3 cellular contexts compared by ENCODE assay signal in the genomic region with DNA sequence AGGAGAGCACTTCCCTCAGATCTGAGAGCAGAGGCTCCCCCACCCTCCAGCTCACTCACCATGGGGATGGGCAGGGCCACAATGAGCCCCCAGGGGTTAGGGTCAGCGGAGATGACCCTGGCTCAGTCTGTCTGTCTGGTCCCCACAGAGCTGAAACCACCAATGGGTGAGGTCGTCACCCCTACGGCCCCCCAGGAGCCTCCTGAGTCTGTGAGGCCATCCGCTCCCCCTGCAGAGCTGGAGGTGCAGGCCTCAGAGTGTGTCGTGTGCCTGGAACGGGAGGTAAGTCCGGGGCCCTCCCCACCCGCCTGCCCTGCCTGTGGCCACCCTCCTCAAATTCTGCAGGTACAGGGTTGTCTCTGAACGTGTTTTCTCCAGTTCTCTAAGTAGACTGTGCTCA.
TF ChIP-seq lines count a peak whose summit lies in the region.

No MANE protein-coding gene starts in this region.

TF ChIP-seq in GM23338, 12 proteins besides CTCF, POLR2A, EP300 and RAD21:
- TF ChIP-seq, protein P1, sequence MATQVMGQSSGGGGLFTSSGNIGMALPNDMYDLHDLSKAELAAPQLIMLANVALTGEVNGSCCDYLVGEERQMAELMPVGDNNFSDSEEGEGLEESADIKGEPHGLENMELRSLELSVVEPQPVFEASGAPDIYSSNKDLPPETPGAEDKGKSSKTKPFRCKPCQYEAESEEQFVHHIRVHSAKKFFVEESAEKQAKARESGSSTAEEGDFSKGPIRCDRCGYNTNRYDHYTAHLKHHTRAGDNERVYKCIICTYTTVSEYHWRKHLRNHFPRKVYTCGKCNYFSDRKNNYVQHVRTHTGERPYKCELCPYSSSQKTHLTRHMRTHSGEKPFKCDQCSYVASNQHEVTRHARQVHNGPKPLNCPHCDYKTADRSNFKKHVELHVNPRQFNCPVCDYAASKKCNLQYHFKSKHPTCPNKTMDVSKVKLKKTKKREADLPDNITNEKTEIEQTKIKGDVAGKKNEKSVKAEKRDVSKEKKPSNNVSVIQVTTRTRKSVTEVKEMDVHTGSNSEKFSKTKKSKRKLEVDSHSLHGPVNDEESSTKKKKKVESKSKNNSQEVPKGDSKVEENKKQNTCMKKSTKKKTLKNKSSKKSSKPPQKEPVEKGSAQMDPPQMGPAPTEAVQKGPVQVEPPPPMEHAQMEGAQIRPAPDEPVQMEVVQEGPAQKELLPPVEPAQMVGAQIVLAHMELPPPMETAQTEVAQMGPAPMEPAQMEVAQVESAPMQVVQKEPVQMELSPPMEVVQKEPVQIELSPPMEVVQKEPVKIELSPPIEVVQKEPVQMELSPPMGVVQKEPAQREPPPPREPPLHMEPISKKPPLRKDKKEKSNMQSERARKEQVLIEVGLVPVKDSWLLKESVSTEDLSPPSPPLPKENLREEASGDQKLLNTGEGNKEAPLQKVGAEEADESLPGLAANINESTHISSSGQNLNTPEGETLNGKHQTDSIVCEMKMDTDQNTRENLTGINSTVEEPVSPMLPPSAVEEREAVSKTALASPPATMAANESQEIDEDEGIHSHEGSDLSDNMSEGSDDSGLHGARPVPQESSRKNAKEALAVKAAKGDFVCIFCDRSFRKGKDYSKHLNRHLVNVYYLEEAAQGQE (IDR thresholded peaks at IDR 0.05; ENCODE audit: unreplicated experiment) = no peak
TF ChIP-seq in GM23338: peak in this region for 0.

TF ChIP-seq in IMR-90, 13 proteins besides CTCF, POLR2A, EP300 and RAD21:
- TF ChIP-seq MAFK (IDR thresholded peaks at IDR 0.05; ENCODE audit: low read depth, low read length) = no peak
- TF ChIP-seq BHLHE40 (IDR thresholded peaks at IDR 0.05; ENCODE audit: low read depth, low read length) = no peak
- TF ChIP-seq NFE2L2 (IDR thresholded peaks at IDR 0.05; ENCODE audit: low read depth, low read length) = no peak
- TF ChIP-seq MAZ (IDR thresholded peaks at IDR 0.05; ENCODE audit: borderline replicate concordance, low read depth, low read length) = no peak
- no peak for TF ChIP-seq CEBPB (IDR thresholded peaks at IDR 0.05; ENCODE audit: low read depth, low read length)
- TF ChIP-seq RCOR1 (IDR thresholded peaks at IDR 0.05; ENCODE audit: insufficient replicate concordance, low read length) = no peak
- TF ChIP-seq RFX5 (IDR thresholded peaks at IDR 0.05; ENCODE audit: low read depth, low read length) = no peak
- TF ChIP-seq FOS (IDR thresholded peaks at IDR 0.05; ENCODE audit: low read depth, low read length) = no peak
- TF ChIP-seq, protein P2, sequence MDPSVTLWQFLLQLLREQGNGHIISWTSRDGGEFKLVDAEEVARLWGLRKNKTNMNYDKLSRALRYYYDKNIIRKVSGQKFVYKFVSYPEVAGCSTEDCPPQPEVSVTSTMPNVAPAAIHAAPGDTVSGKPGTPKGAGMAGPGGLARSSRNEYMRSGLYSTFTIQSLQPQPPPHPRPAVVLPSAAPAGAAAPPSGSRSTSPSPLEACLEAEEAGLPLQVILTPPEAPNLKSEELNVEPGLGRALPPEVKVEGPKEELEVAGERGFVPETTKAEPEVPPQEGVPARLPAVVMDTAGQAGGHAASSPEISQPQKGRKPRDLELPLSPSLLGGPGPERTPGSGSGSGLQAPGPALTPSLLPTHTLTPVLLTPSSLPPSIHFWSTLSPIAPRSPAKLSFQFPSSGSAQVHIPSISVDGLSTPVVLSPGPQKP (IDR thresholded peaks at IDR 0.05; ENCODE audit: borderline replicate concordance, low read depth, low read length) = no peak
- no peak for TF ChIP-seq MXI1 (IDR thresholded peaks at IDR 0.05; ENCODE audit: borderline replicate concordance, low read depth, low read length)
- TF ChIP-seq CHD1 (IDR thresholded peaks at IDR 0.05; ENCODE audit: low read depth, low read length) = no peak
- TF ChIP-seq SMC3 (IDR thresholded peaks at IDR 0.05; ENCODE audit: low read depth, low read length) = no peak
- TF ChIP-seq, protein P3, sequence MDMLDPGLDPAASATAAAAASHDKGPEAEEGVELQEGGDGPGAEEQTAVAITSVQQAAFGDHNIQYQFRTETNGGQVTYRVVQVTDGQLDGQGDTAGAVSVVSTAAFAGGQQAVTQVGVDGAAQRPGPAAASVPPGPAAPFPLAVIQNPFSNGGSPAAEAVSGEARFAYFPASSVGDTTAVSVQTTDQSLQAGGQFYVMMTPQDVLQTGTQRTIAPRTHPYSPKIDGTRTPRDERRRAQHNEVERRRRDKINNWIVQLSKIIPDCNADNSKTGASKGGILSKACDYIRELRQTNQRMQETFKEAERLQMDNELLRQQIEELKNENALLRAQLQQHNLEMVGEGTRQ (IDR thresholded peaks at IDR 0.05; ENCODE audit: low read depth, low read length) = no peak
TF ChIP-seq in IMR-90: peak in this region for 0.

TF ChIP-seq in H1, 55 proteins besides CTCF, POLR2A, EP300 and RAD21:
- 0 out of 2 replicates have a peak, but pooled peaks have one; percentile 17 for TF ChIP-seq POLR2AphosphoS5 (IDR thresholded peaks at IDR 0.05; ENCODE audit: low read depth, low read length)
- TF ChIP-seq SAP30 (IDR thresholded peaks at IDR 0.05; ENCODE audit: insufficient read depth, insufficient replicate concordance, low read length) = no peak
